In the genomic region with DNA sequence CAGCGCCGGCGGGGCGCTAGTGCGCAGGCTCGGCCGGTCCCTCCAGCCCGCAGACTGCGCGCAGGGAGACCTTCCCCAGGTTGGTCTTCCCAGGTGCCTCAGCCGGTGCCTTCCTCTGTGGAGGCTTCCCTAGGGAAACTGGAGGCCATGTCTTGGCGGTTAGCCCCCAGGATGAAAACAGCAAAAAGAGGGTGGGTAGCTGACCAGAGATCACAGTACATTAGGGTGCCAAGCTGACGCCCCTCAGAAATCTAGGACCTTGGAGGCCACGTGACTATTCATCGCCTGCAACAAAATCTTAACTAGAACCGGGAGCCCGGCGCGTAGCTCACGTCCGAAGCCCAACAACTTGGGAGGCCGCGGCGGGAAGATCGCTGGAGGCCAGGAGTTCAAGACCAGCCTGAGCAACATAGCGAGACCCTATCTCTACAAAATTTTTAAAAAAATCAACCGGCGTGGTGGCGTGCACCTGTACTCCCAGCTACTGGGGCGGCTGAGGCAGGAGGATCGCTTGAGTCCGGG, we compare ENCODE assay signal across 8 cellular contexts. TPM values are rescaled to one million over a fixed set of nuclear protein-coding genes. Genes with fewer than 3 reads are reported as not detected.
A peak's percentile ranks its signal among the peaks of the same experiment; 100 is the strongest.
DNase-seq lines count a peak whose midpoint lies in the region; ATAC-seq and TF ChIP-seq lines count a peak whose summit lies in the region.

No MANE protein-coding gene starts in this region.

- H3K4me1 ChIP-seq in CD4-positive, alpha-beta memory T cell (ENCODE audit: insufficient read depth, low read length): peaks cover 27% of the 10 kb centered on the region
- peaks cover 10% of the 10 kb centered on the region for H3K4me1 ChIP-seq in Loucy (ENCODE audit: insufficient read depth, low read length, poor library complexity, severe bottlenecking)

- peaks cover 7 to 32% of the 10 kb centered on the region in 2 donors for H3K36me3 Mint-ChIP-seq in CD4-positive, alpha-beta memory T cell
- peaks cover 21% of the 10 kb centered on the region for H3K36me3 Mint-ChIP-seq in nephron progenitor cell (ENCODE audit: low read depth)

- peaks cover 16 to 56% (median 28%) of the 10 kb centered on the region in 4 donors for H3K4me1 Mint-ChIP-seq in CD4-positive, alpha-beta memory T cell
- H3K4me1 Mint-ChIP-seq in nephron progenitor cell: peaks cover 35% of the 10 kb centered on the region

- no peaks in the 10 kb centered on the region for H3K9me2 ChIP-seq in Loucy (replicated peaks; ENCODE audit: low read depth, low read length)

- TF ChIP-seq CTCF in Loucy (conservative IDR thresholded peaks at IDR 0.05; ENCODE audit: low read length) (no peak), coronary artery (IDR thresholded peaks at IDR 0.05) (no peak), nephron progenitor cell (IDR thresholded peaks at IDR 0.05) (no peak)

- H2AFZ ChIP-seq in Loucy (ENCODE audit: low read length): peak overlapping the region; percentile 62; the same call in 1 of the 2 replicates

- H3K36me3 ChIP-seq in CD4-positive, alpha-beta memory T cell (ENCODE audit: insufficient read depth, low read length): peaks cover 9% of the 10 kb centered on the region
- no peaks in the 10 kb centered on the region for H3K36me3 ChIP-seq in Loucy (ENCODE audit: insufficient read depth, low read length)

- no peak for ATAC-seq in HG02981 (IDR thresholded peaks at IDR 0.05; ENCODE audit: unreplicated experiment)

- H3F3A ChIP-seq in Loucy (ENCODE audit: low read depth): no peaks in the 10 kb centered on the region

- POLR2A ChIA-PET in CD4-positive, alpha-beta memory T cell (lab: Charles Lee; ENCODE audit: partially characterized antibody): interaction anchor here (0.6 to 4.0 kb wide), 14 partner anchors 8 to 817 kb away, joined by 3 to 102 read pairs (median 4); partner anchors contain the start of genes IFT22, PLOD3, POP7 and SRRT

- CTCF ChIA-PET in CD4-positive, alpha-beta memory T cell (lab: Charles Lee; ENCODE audit: partially characterized antibody): interaction anchor here (1.0 to 5.8 kb wide), 16 partner anchors 9 to 356 kb away, joined by 3 to 105 read pairs (median 7); partner anchors contain the start of genes PLOD3, UFSP1 and ZNHIT1

- peak overlapping the region; percentile 85 for H3K27ac ChIP-seq in CD4-positive, alpha-beta memory T cell (ENCODE audit: low read depth, low read length)
- peak overlapping the region; percentile 89 to 98 for H3K27ac ChIP-seq in coronary artery

- intact Hi-C loops in CD4-positive, alpha-beta memory T cell (cut with micrococcal nuclease): loop anchor here (2.0 kb wide), 3 partner anchors 38 to 356 kb away; partner anchors contain the start of genes IFT22 and UFSP1

- H3K9ac ChIP-seq in Loucy (ENCODE audit: low read depth, low read length, poor library complexity, severe bottlenecking): peak overlapping the region; percentile 92

- H4K20me1 ChIP-seq in Loucy (ENCODE audit: insufficient read depth, low read length, poor library complexity, severe bottlenecking): peaks cover 24% of the 10 kb centered on the region

- no peak for DNase-seq in CD4-positive, alpha-beta memory T cell
- DNase-seq in coronary artery (ENCODE audit: low spot score) (no peak), nephron progenitor cell (no peak), NCI-H146 treated with DMSO at 0.1 percent for 48 hours (lab: John Stamatoyannopoulos, UW; ENCODE audit: unreplicated experiment) (no peak), GF-D8 (lab: John Stamatoyannopoulos, UW) (no peak), mucosa of gallbladder (ENCODE audit: low spot score) (no peak)

- no peaks in the 10 kb centered on the region for H3K9me3 ChIP-seq in CD4-positive, alpha-beta memory T cell (ENCODE audit: control insufficient read depth in 1 of 2, low read length in 2 of 2)
- no peaks in the 10 kb centered on the region for H3K9me3 ChIP-seq in Loucy (ENCODE audit: insufficient read depth, low read depth, low read length)

- peaks cover 67% of the 10 kb centered on the region for H3K79me2 ChIP-seq in Loucy (ENCODE audit: insufficient read depth, low read length)

- no peaks in the 10 kb centered on the region for H3K27me3 ChIP-seq in CD4-positive, alpha-beta memory T cell (ENCODE audit: insufficient read depth, low read length)
- no peaks in the 10 kb centered on the region for H3K27me3 ChIP-seq in Loucy (ENCODE audit: insufficient read depth, low read length, poor library complexity, severe bottlenecking)

- peak overlapping the region; percentile 94 for H3K4me2 ChIP-seq in Loucy (ENCODE audit: low read depth, low read length, poor library complexity, severe bottlenecking)

- H3K27ac Mint-ChIP-seq in CD4-positive, alpha-beta memory T cell: peak overlapping the region; percentile 93 to 99 (median 97)
- H3K27ac Mint-ChIP-seq in nephron progenitor cell: peak overlapping the region; percentile 78

- H3K27me3 Mint-ChIP-seq in CD4-positive, alpha-beta memory T cell: no peaks in the 10 kb centered on the region
- H3K27me3 Mint-ChIP-seq in nephron progenitor cell (ENCODE audit: low read depth, poor library complexity): peaks cover 3% of the 10 kb centered on the region

- H3K4me3 Mint-ChIP-seq in CD4-positive, alpha-beta memory T cell: peak overlapping the region; percentile 93 to 99 (median 97)
- peak overlapping the region; percentile 97 for H3K4me3 Mint-ChIP-seq in nephron progenitor cell

- H3K9me3 Mint-ChIP-seq in CD4-positive, alpha-beta memory T cell: no peaks in the 10 kb centered on the region
- no peaks in the 10 kb centered on the region for H3K9me3 Mint-ChIP-seq in nephron progenitor cell

- peak overlapping the region; percentile 95 to 100 for H3K4me3 ChIP-seq in CD4-positive, alpha-beta memory T cell (ENCODE audit: low read length in 2 of 2)
- H3K4me3 ChIP-seq in Loucy (ENCODE audit: low read length, poor library complexity, severe bottlenecking): peak overlapping the region; percentile 100
- peak overlapping the region; percentile 89 for H3K4me3 ChIP-seq in coronary artery

RNA-seq across cellular contexts. Expression of gene FIS1, which starts 0.3 kb away (rescaled TPM):
- 100 to 1,000 TPM; 100 to 104 TPM for total RNA-seq in CD4-positive, alpha-beta memory T cell
- polyA plus RNA-seq in CD4-positive, alpha-beta memory T cell: 100 to 1,000 TPM; 186 to 198 TPM
- total RNA-seq in mucosa of gallbladder: 190 TPM

RNA-seq across cellular contexts. Expression of gene CLDN15, which starts 7.6 kb away (rescaled TPM):
- 10 to 100 TPM; 47.1 to 50.4 TPM for total RNA-seq in CD4-positive, alpha-beta memory T cell
- polyA plus RNA-seq in CD4-positive, alpha-beta memory T cell: under 1 TPM; 0.36 to 0.99 TPM
- 46.4 TPM for total RNA-seq in mucosa of gallbladder

RNA-seq across cellular contexts. Expression of gene ZNHIT1, which starts 27.2 kb away (rescaled TPM):
- total RNA-seq in CD4-positive, alpha-beta memory T cell: 10 to 100 TPM; 44.6 to 46.0 TPM
- polyA plus RNA-seq in CD4-positive, alpha-beta memory T cell: 10 to 100 TPM; 61.0 to 83.5 TPM
- 92.6 TPM for total RNA-seq in mucosa of gallbladder

RNA-seq across cellular contexts. Expression of gene PLOD3, which starts 27.8 kb away (rescaled TPM):
- 10 to 100 TPM; 64.0 to 72.4 TPM for total RNA-seq in CD4-positive, alpha-beta memory T cell
- 10 to 100 TPM; 24.6 to 30.4 TPM for polyA plus RNA-seq in CD4-positive, alpha-beta memory T cell
- 104 TPM for total RNA-seq in mucosa of gallbladder

RNA-seq across cellular contexts. Expression of gene MOGAT3, which starts 44.4 kb away (rescaled TPM):
- not detected for total RNA-seq in CD4-positive, alpha-beta memory T cell
- not detected for polyA plus RNA-seq in CD4-positive, alpha-beta memory T cell
- total RNA-seq in mucosa of gallbladder: 0.14 TPM
